In the genomic region with DNA sequence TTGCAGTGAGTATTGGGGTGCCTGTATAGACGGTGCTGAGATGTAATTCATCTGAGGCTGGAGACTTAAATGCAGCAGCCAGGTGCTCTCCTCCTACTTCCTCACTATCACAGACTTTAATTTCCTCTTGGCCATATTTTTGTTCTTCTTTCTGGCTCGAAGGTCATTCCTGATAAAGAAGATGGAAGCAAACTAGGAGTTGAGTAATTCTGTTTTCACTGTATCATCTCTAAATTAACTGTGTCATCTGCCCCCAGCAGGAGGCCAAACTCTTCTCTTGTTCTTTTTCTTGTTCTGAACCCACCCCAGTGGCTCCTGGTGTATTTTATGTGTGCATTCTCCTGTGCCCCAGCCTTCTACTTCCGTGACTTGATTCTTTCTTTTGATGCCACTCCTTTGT, we compare ENCODE assay signal across 18 cellular contexts.
A peak's percentile ranks its signal among the peaks of the same experiment; 100 is the strongest.
DNase-seq lines count a peak whose midpoint lies in the region; ATAC-seq, FAIRE-seq and TF ChIP-seq lines count a peak whose summit lies in the region.
"Had no signal": no experiment of that assay in that cellular context is flagged by ENCODE, and none has a peak within 500 bp of the region (broad histone marks: within the 10 kb centered on the region; RNA-seq: fewer than 3 reads in every experiment).

No MANE protein-coding gene starts in this region.

- no peaks in the 10 kb centered on the region for H3F3A ChIP-seq in GM23338 (replicated peaks; ENCODE audit: low read depth)
- no peaks in the 10 kb centered on the region for H3F3A ChIP-seq in MM.1S (ENCODE audit: insufficient read depth, low read length)

- no peak for TF ChIP-seq POLR2A in A549 (IDR thresholded peaks at IDR 0.05; ENCODE audit: low read length)

- no peak overlapping the region for H3K4ac ChIP-seq in mesenchymal stem cell (ENCODE audit: low read depth in 1 of 2, low read length in 2 of 2)

- H3K9me2 ChIP-seq in GM23338 (ENCODE audit: insufficient read depth) = no peaks in the 10 kb centered on the region; the same call in 1 of the 2 replicates
- H3K9me2 ChIP-seq in MM.1S (replicated peaks; ENCODE audit: insufficient read depth, low read length) = no peaks in the 10 kb centered on the region

- POLR2A ChIA-PET in A549 (lab: Yijun Ruan, JAX) = interaction anchor here (1.5 kb wide), 1 partner anchor 141 kb away, joined by 9 read pairs; the partner anchor contains the start of gene ARHGAP5

- no peaks in the 10 kb centered on the region for H4K20me1 ChIP-seq in GM23338 (replicated peaks; ENCODE audit: insufficient read depth)
- no peaks in the 10 kb centered on the region for H4K20me1 ChIP-seq in MM.1S (ENCODE audit: insufficient read depth, low read length)

- CTCF ChIA-PET in A549 (lab: Yijun Ruan, JAX) = interaction anchor here (0.6 to 3.4 kb wide), 38 partner anchors 8 to 613 kb away, joined by 3 to 67 read pairs (median 6); partner anchors contain the start of genes ARHGAP5, RNU6-7 and RNU6-8

- no peak for FAIRE-seq in A549 (lab: Jason Lieb, UNC)
- FAIRE-seq: endothelial cell of umbilical vein, H54 had no signal

- peak overlapping the region; percentile 47 for H3K4me2 ChIP-seq in A549
- peak overlapping the region; percentile 19 for H3K4me2 ChIP-seq in GM23338
- no peak overlapping the region for H3K4me2 ChIP-seq in mesenchymal stem cell (ENCODE audit: low read length, poor library complexity, severe bottlenecking)
- no peak overlapping the region for H3K4me2 ChIP-seq in MM.1S (ENCODE audit: low read depth, low read length)

- no peak overlapping the region for H3K14ac ChIP-seq in mesenchymal stem cell (ENCODE audit: low read length in 2 of 2)

- no peak overlapping the region for H4K91ac ChIP-seq in mesenchymal stem cell (ENCODE audit: low read length)

- H3K36me3 Mint-ChIP-seq in GM23338 (ENCODE audit: low read depth) (no peaks in the 10 kb centered on the region), brain (no peaks in the 10 kb centered on the region)
- H3K36me3 Mint-ChIP-seq: activated naive CD4-positive, alpha-beta T cell treated with anti-CD3 and anti-CD28 coated beads, Interleukin-2, amount 10 ng/mL, durations not matched to agents 7 days and 5 days had no signal

- no peaks in the 10 kb centered on the region for H3K79me2 ChIP-seq in GM23338 (replicated peaks; ENCODE audit: insufficient read depth)
- no peaks in the 10 kb centered on the region for H3K79me2 ChIP-seq in MM.1S (ENCODE audit: low read length)

- H3K27ac ChIP-seq in A549 (peak overlapping the region; percentile 82 to 89), GM23338 (ENCODE audit: low read depth) (no peak overlapping the region), mesenchymal stem cell (ENCODE audit: low read length, poor library complexity, severe bottlenecking) (no peak overlapping the region), tibial artery (no peak overlapping the region), MM.1S (ENCODE audit: low read length) (no peak overlapping the region)
- H3K27ac ChIP-seq: left ventricle myocardium inferior, ovary had no signal

- H3K4me1 ChIP-seq in A549 (peaks cover 59% of the 10 kb centered on the region), GM23338 (ENCODE audit: insufficient read depth) (peaks cover 17% of the 10 kb centered on the region), mesenchymal stem cell (ENCODE audit: control insufficient read depth, insufficient read depth, low read depth, low read length) (peaks cover 2% of the 10 kb centered on the region), tibial artery (peaks cover 0 to 4% (median 0%) of the 10 kb centered on the region in 4 donors), MM.1S (ENCODE audit: low read length) (no peaks in the 10 kb centered on the region)

- H3K4me1 Mint-ChIP-seq in GM23338 (peaks cover 35% of the 10 kb centered on the region), brain (peaks cover 24% of the 10 kb centered on the region)

- H3K9me3 ChIP-seq in A549 = no peaks in the 10 kb centered on the region
- H3K9me3 ChIP-seq in mesenchymal stem cell (ENCODE audit: control insufficient read depth, low read length) = no peaks in the 10 kb centered on the region
- no peaks in the 10 kb centered on the region for H3K9me3 ChIP-seq in tibial artery
- H3K9me3 ChIP-seq in MM.1S (replicated peaks; ENCODE audit: insufficient read depth, low read length) = no peaks in the 10 kb centered on the region
- H3K9me3 ChIP-seq: left ventricle myocardium inferior, ovary had no signal

- DNase-seq in A549 (ENCODE audit: low read depth in 1 of 2, low spot score in 1 of 2) (peak in 1 of 2 experiments; percentile 43), GM23338 (ENCODE audit: low spot score) (no peak), mesenchymal stem cell (no peak), DMS79 treated with DMSO at 0.1 percent for 48 hours (lab: John Stamatoyannopoulos, UW) (no peak), tibial artery (no peak), MM.1S (no peak), amygdala (lab: John Stamatoyannopoulos, UW) (no peak)
- DNase-seq: activated T-cell treated with anti-CD3 and anti-CD28 coated beads for 4 hours; cortex of kidney; Karpas-422; left ventricle myocardium inferior; NK-92 treated with Interleukin-12 subunit alpha and Interleukin-12 subunit beta, amount 100 ng/mL, for 24 hours; stimulated activated naive CD8-positive, alpha-beta T cell treated with anti-CD3 and anti-CD28 coated beads, Interleukin-15, amount 100 ng/mL, for 72 hours had no signal

- no peaks in the 10 kb centered on the region for H3K79me1 ChIP-seq in mesenchymal stem cell (replicated peaks; ENCODE audit: low read length, poor library complexity, severe bottlenecking)

- 30% methylated on average over 3 of the region's 3 CpGs for WGBS in A549 (ENCODE audit: missing lambda C conversion rate)
- WGBS in mesenchymal stem cell = no CpG with 5 or more reads among the region's 3 CpGs

- H2AFZ ChIP-seq in GM23338 = no peak overlapping the region
- no peak overlapping the region for H2AFZ ChIP-seq in mesenchymal stem cell (ENCODE audit: low read depth, low read length)
- no peak overlapping the region for H2AFZ ChIP-seq in MM.1S (ENCODE audit: low read length)

- H2BK12ac ChIP-seq in mesenchymal stem cell (ENCODE audit: low read length in 2 of 2) = no peak overlapping the region

- peak overlapping the region; percentile 67 for H4K8ac ChIP-seq in mesenchymal stem cell (ENCODE audit: low read length)

- no peak overlapping the region for H3K23ac ChIP-seq in mesenchymal stem cell (ENCODE audit: low read length in 2 of 2)

- no peak for TF ChIP-seq EP300 in A549 (IDR thresholded peaks at IDR 0.05)

- H3K18ac ChIP-seq in mesenchymal stem cell (ENCODE audit: low read depth in 1 of 2, low read length in 2 of 2) = no peak overlapping the region

- no peaks in the 10 kb centered on the region for H3K36me3 ChIP-seq in GM23338 (ENCODE audit: insufficient read depth)
- H3K36me3 ChIP-seq in mesenchymal stem cell (ENCODE audit: control insufficient read depth in 1 of 2, insufficient read depth in 2 of 2, low read depth in 1 of 2, low read length in 2 of 2) = no peaks in the 10 kb centered on the region
- no peaks in the 10 kb centered on the region for H3K36me3 ChIP-seq in tibial artery
- H3K36me3 ChIP-seq in MM.1S (replicated peaks; ENCODE audit: insufficient read depth, low read length) = no peaks in the 10 kb centered on the region
- H3K36me3 ChIP-seq: left ventricle myocardium inferior, ovary had no signal

- H2BK15ac ChIP-seq in mesenchymal stem cell (ENCODE audit: low read depth, poor library complexity, severe bottlenecking) = no peak overlapping the region

- H3K4me3 ChIP-seq in A549 = no peak overlapping the region
- no peak overlapping the region for H3K4me3 ChIP-seq in GM23338
- no peak overlapping the region for H3K4me3 ChIP-seq in mesenchymal stem cell (ENCODE audit: insufficient read depth in 1 of 2, low read depth in 1 of 2, low read length in 2 of 2)
- H3K4me3 ChIP-seq in tibial artery = no peak overlapping the region
- H3K4me3 ChIP-seq in MM.1S (ENCODE audit: low read length) = no peak overlapping the region
- H3K4me3 ChIP-seq: left ventricle myocardium inferior, ovary had no signal

- no peak overlapping the region for H2BK5ac ChIP-seq in mesenchymal stem cell (ENCODE audit: low read depth, low read length, poor library complexity, severe bottlenecking)

- no peaks in the 10 kb centered on the region for H3K9me3 Mint-ChIP-seq in GM23338
- H3K9me3 Mint-ChIP-seq in brain = peaks cover 0 to 4% (median 0%) of the 10 kb centered on the region in 5 experiments
- H3K9me3 Mint-ChIP-seq: activated naive CD4-positive, alpha-beta T cell treated with anti-CD3 and anti-CD28 coated beads, Interleukin-2, amount 10 ng/mL, durations not matched to agents 7 days and 5 days; stimulated activated naive CD8-positive, alpha-beta T cell treated with anti-CD3 and anti-CD28 coated beads, Interleukin-15, amount 100 ng/mL, for 72 hours had no signal

- TF ChIP-seq RAD21 in A549 (conservative IDR thresholded peaks at IDR 0.05 in 1 of 2, IDR thresholded peaks at IDR 0.05 in 1 of 2) = no peak

- H2AK5ac ChIP-seq in mesenchymal stem cell (ENCODE audit: low read length, severe bottlenecking) = peak overlapping the region; percentile 88

- H3K27me3 ChIP-seq in GM23338 (ENCODE audit: insufficient read depth) = no peaks in the 10 kb centered on the region
- no peaks in the 10 kb centered on the region for H3K27me3 ChIP-seq in mesenchymal stem cell (ENCODE audit: control insufficient read depth in 1 of 2, insufficient read depth in 1 of 2, low read length in 2 of 2)
- H3K27me3 ChIP-seq in tibial artery = no peaks in the 10 kb centered on the region
- no peaks in the 10 kb centered on the region for H3K27me3 ChIP-seq in MM.1S (replicated peaks; ENCODE audit: insufficient read depth, low read length)
- H3K27me3 ChIP-seq: ovary had no signal

- peak in 1 of 2 experiments; percentile 15; a peak in 1 of 6 replicates for ATAC-seq in A549
- ATAC-seq in GM23338 = no peak
- ATAC-seq: stimulated activated naive CD8-positive, alpha-beta T cell treated with anti-CD3 and anti-CD28 coated beads, Interleukin-15, amount 100 ng/mL, for 72 hours had no signal

- no peak for TF ChIP-seq CTCF in A549 (IDR thresholded peaks at IDR 0.05)
- TF ChIP-seq CTCF in GM23338 (conservative IDR thresholded peaks at IDR 0.05; ENCODE audit: low read depth in 2 of 2) = no peak
- no peak for TF ChIP-seq CTCF in brain (conservative IDR thresholded peaks at IDR 0.05)
- no peak for TF ChIP-seq CTCF in tibial artery (IDR thresholded peaks at IDR 0.05)
- no peak for TF ChIP-seq CTCF in MM.1S (IDR thresholded peaks at IDR 0.05; ENCODE audit: low read length)

- H3K27me3 Mint-ChIP-seq in GM23338 (ENCODE audit: insufficient read depth, low read depth, poor library complexity) = no peaks in the 10 kb centered on the region
- peaks cover 6% of the 10 kb centered on the region for H3K27me3 Mint-ChIP-seq in brain
- H3K27me3 Mint-ChIP-seq: stimulated activated naive CD8-positive, alpha-beta T cell treated with anti-CD3 and anti-CD28 coated beads, Interleukin-15, amount 100 ng/mL, for 72 hours had no signal

- H3K9ac ChIP-seq in mesenchymal stem cell (ENCODE audit: low read length) (peak overlapping the region; percentile 0), MM.1S (ENCODE audit: low read length) (no peak overlapping the region)

- H3K4me3 Mint-ChIP-seq in GM23338 = peak overlapping the region; percentile 28; the same call in 1 of the 3 replicates
- H3K4me3 Mint-ChIP-seq in brain = no peak overlapping the region
- H3K4me3 Mint-ChIP-seq: activated naive CD4-positive, alpha-beta T cell treated with anti-CD3 and anti-CD28 coated beads, Interleukin-2, amount 10 ng/mL, durations not matched to agents 7 days and 5 days; stimulated activated naive CD8-positive, alpha-beta T cell treated with anti-CD3 and anti-CD28 coated beads, Interleukin-15, amount 100 ng/mL, for 72 hours had no signal

- intact Hi-C loops in tibial artery (cut with DNase I; ENCODE audit: low total_unique reads) = no loop called here

- peak overlapping the region; percentile 67 for H2BK120ac ChIP-seq in mesenchymal stem cell (ENCODE audit: low read depth, low read length)

- H3K27ac Mint-ChIP-seq in GM23338 (no peak overlapping the region), brain (peak overlapping the region in 3 of 5 experiments; percentile 2 to 34 (median 18))
- H3K27ac Mint-ChIP-seq: activated naive CD4-positive, alpha-beta T cell treated with anti-CD3 and anti-CD28 coated beads, Interleukin-2, amount 10 ng/mL, durations not matched to agents 7 days and 5 days had no signal

Comparison
In these comparisons a context has a peak if more than half of its experiments do, and no peak if none do; other contexts are left out.
1. H3K27ac ChIP-seq: peak in A549 (2 of 2); none in GM23338 (single experiment), mesenchymal stem cell (single experiment), tibial artery (0 of 2) and MM.1S (single experiment).
2. H3K4me2 ChIP-seq: peak in A549 (single experiment) and GM23338 (single experiment); none in mesenchymal stem cell (single experiment) and MM.1S (single experiment).